24 cellular contexts compared by ENCODE assay signal in genomic region chr1:212182585-212182984, GRCh38.
DNase-seq lines count a peak whose midpoint lies in the region; ATAC-seq and TF ChIP-seq lines count a peak whose summit lies in the region.
"Had no signal": no experiment of that assay in that cellular context is flagged by ENCODE, and none has a peak within 500 bp of the region (broad histone marks: within the 10 kb centered on the region; RNA-seq: fewer than 3 reads in every experiment).

No MANE protein-coding gene starts in this region.

- no peak overlapping the region for H3K4me3 Mint-ChIP-seq in stimulated activated naive CD8-positive, alpha-beta T cell treated with anti-CD3 and anti-CD28 coated beads, Interleukin-15, amount 100 ng/mL, for 72 hours
- H3K4me3 Mint-ChIP-seq: CD14-positive monocyte; CD4-positive, alpha-beta T cell; CD8-positive, alpha-beta memory T cell; GM23338; H9 had no signal

- peaks cover 10% of the 10 kb centered on the region for H3K4me1 Mint-ChIP-seq in stimulated activated naive CD8-positive, alpha-beta T cell treated with anti-CD3 and anti-CD28 coated beads, Interleukin-15, amount 100 ng/mL, for 72 hours
- H3K4me1 Mint-ChIP-seq: GM23338, H9 had no signal

- H3K9me3 ChIP-seq in psoas muscle = no peaks in the 10 kb centered on the region
- H3K9me3 ChIP-seq: A549; BE2C; BLaER1 treated with 17β-estradiol and CSF1 and Interleukin-3, amounts not matched to agents 10 nM and 100 nM had no signal

- H3K27me3 Mint-ChIP-seq in stimulated activated naive CD8-positive, alpha-beta T cell treated with anti-CD3 and anti-CD28 coated beads, Interleukin-15, amount 100 ng/mL, for 72 hours = no peaks in the 10 kb centered on the region
- H3K27me3 Mint-ChIP-seq: CD4-positive, alpha-beta T cell had no signal

- no peak overlapping the region for H3K27ac ChIP-seq in psoas muscle
- H3K27ac ChIP-seq: A549; BLaER1 treated with 17β-estradiol and CSF1 and Interleukin-3, amounts not matched to agents 10 nM and 100 nM had no signal

- H3K4me3 ChIP-seq in psoas muscle = no peak overlapping the region
- H3K4me3 ChIP-seq: A549; BLaER1 treated with 17β-estradiol and CSF1 and Interleukin-3, amounts not matched to agents 10 nM and 100 nM; GM12878; GM23338 had no signal

- H3K4me1 ChIP-seq in psoas muscle = peaks cover 4% of the 10 kb centered on the region
- H3K4me1 ChIP-seq: BE2C had no signal

- DNase-seq in KBM-7 = peak; percentile 26
- peak; percentile 52 for DNase-seq in NCI-H69 (lab: John Stamatoyannopoulos, UW)
- DNase-seq in left kidney (ENCODE audit: low read depth, low spot score) = peak; percentile 26
- no peak for DNase-seq in psoas muscle
- no peak for DNase-seq in NCI-H1417 treated with DMSO at 0.1 percent for 48 hours (lab: John Stamatoyannopoulos, UW)
- DNase-seq in stimulated activated naive CD8-positive, alpha-beta T cell treated with anti-CD3 and anti-CD28 coated beads, Interleukin-15, amount 100 ng/mL, for 72 hours = no peak
- DNase-seq: 8988T; ACHN; AML-193; BE2C; CD4-positive, alpha-beta T cell; CD8-positive, alpha-beta memory T cell; DMS 273 treated with DMSO at 0.1 percent for 48 hours; DMS79; EL; GDM1; H9 had no signal

- intact Hi-C loops in psoas muscle (cut with DNase I) = no loop called here

- ATAC-seq in psoas muscle (peak in 3 of 4 donors; percentile 58 to 72 (median 59)), HG02870 (IDR thresholded peaks at IDR 0.05; ENCODE audit: unreplicated experiment) (no peak)
- no peak for ATAC-seq in stimulated activated naive CD8-positive, alpha-beta T cell treated with anti-CD3 and anti-CD28 coated beads, Interleukin-15, amount 100 ng/mL, for 72 hours
- ATAC-seq: A549, GM12878, GM23338, HCT116 had no signal

- H3K9me3 Mint-ChIP-seq in stimulated activated naive CD8-positive, alpha-beta T cell treated with anti-CD3 and anti-CD28 coated beads, Interleukin-15, amount 100 ng/mL, for 72 hours = no peaks in the 10 kb centered on the region
- H3K9me3 Mint-ChIP-seq: CD14-positive monocyte; CD4-positive, alpha-beta T cell; CD8-positive, alpha-beta memory T cell; GM23338; H9 had no signal

- TF ChIP-seq CTCF in psoas muscle (IDR thresholded peaks at IDR 0.05) = no peak

- no peaks in the 10 kb centered on the region for H3K27me3 ChIP-seq in psoas muscle (ENCODE audit: insufficient read depth in 3 of 3, low read length in 2 of 3)
- H3K27me3 ChIP-seq: BE2C; BLaER1 treated with 17β-estradiol and CSF1 and Interleukin-3, amounts not matched to agents 10 nM and 100 nM had no signal

- WGBS in psoas muscle, 3 donors = 56 to 81% (median 65%) methylated on average over 3 of the region's 3 CpGs

- no peaks in the 10 kb centered on the region for H3K36me3 ChIP-seq in psoas muscle (ENCODE audit: insufficient read depth in 1 of 2, low read depth in 1 of 2)
- H3K36me3 ChIP-seq: BE2C; BLaER1 treated with 17β-estradiol and CSF1 and Interleukin-3, amounts not matched to agents 10 nM and 100 nM had no signal

- H3K27ac Mint-ChIP-seq in stimulated activated naive CD8-positive, alpha-beta T cell treated with anti-CD3 and anti-CD28 coated beads, Interleukin-15, amount 100 ng/mL, for 72 hours = no peak overlapping the region
- H3K27ac Mint-ChIP-seq: CD14-positive monocyte; CD4-positive, alpha-beta T cell; CD8-positive, alpha-beta memory T cell; GM23338; H9 had no signal

- in situ Hi-C loops in KBM-7 (cut with MboI; ENCODE audit: low pct_unique_long_range_greater_than_20kb, low sequenced_read_pairs) = no loop called here

Comparison
In these comparisons a context has a peak if more than half of its experiments do, and no peak if none do; other contexts are left out.
1. DNase-seq: peak in KBM-7 (single experiment), NCI-H69 (single experiment) and left kidney (single experiment); none in psoas muscle (0 of 2), NCI-H1417 treated with DMSO at 0.1 percent for 48 hours (single experiment) and stimulated activated naive CD8-positive, alpha-beta T cell treated with anti-CD3 and anti-CD28 coated beads, Interleukin-15, amount 100 ng/mL, for 72 hours (0 of 2).
2. ATAC-seq: peak in psoas muscle (3 of 4); none in HG02870 (single experiment) and stimulated activated naive CD8-positive, alpha-beta T cell treated with anti-CD3 and anti-CD28 coated beads, Interleukin-15, amount 100 ng/mL, for 72 hours (single experiment).